1 cellular context compared by ENCODE assay signal in genomic region chrX:121160987-121161386, GRCh38.
TF ChIP-seq lines count a peak whose summit lies in the region.

No MANE protein-coding gene starts in this region.

TF ChIP-seq in SK-N-SH treated with all-trans-retinoic acid at 6 μM for 48 hours, 23 proteins besides CTCF, POLR2A, EP300 and RAD21 (continued from another document):
- no peak for TF ChIP-seq PATZ1 (CRISPR knock-in tag; IDR thresholded peaks at IDR 0.05; ENCODE audit: borderline replicate concordance)
- TF ChIP-seq ZC3H10 (CRISPR knock-in tag; IDR thresholded peaks at IDR 0.05), result no peak
- TF ChIP-seq POU6F1 (CRISPR knock-in tag; IDR thresholded peaks at IDR 0.05; ENCODE audit: borderline replicate concordance, low read depth), result no peak
